Comparison of ENCODE assay signal across 27 cellular contexts in the genomic region with DNA sequence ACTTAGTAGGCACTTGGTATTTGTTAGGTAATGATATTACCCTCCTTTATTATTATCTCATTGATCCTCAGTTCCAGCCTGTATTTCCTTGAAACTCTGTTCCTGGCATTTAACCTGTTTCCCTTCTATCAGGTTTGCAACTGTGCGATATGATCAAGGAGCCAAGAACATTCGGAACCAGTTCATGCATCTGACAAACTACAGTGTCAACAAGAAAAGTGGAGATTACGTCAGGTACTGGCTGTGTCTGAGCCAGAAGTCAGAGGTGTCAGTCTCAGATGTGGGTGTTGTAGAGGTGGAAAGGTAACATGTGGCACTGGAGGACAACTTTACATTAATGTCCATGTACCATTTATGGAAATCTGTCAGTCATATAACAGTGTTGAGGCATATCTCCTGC.
"Had no signal": no experiment of that assay in that cellular context is flagged by ENCODE, and none has a peak within 500 bp of the region (broad histone marks: within the 10 kb centered on the region; RNA-seq: fewer than 3 reads in every experiment).

No MANE protein-coding gene starts in this region.

- H3K27me3 Mint-ChIP-seq: activated CD4-positive, alpha-beta memory T cell treated with anti-CD3 and anti-CD28 coated beads, Interleukin-2, amount 10 ng/mL, durations not matched to agents 7 days and 5 days; activated CD4-positive, alpha-beta T cell treated with anti-CD3 and anti-CD28 coated beads for 36 hours; activated naive CD4-positive, alpha-beta T cell treated with anti-CD3 and anti-CD28 coated beads, Interleukin-2, amount 10 ng/mL, durations not matched to agents 7 days and 5 days; activated naive CD8-positive, alpha-beta T cell treated with anti-CD3 and anti-CD28 coated beads for 36 hours; T-cell had no signal

- H3K9me3 ChIP-seq: MG63 had no signal

- H3K27ac Mint-ChIP-seq: activated CD4-positive, alpha-beta memory T cell treated with anti-CD3 and anti-CD28 coated beads, Interleukin-2, amount 10 ng/mL, durations not matched to agents 7 days and 5 days; activated CD4-positive, alpha-beta T cell treated with anti-CD3 and anti-CD28 coated beads for 36 hours; activated naive CD4-positive, alpha-beta T cell treated with anti-CD3 and anti-CD28 coated beads, Interleukin-2, amount 10 ng/mL, durations not matched to agents 7 days and 5 days; activated naive CD8-positive, alpha-beta T cell treated with anti-CD3 and anti-CD28 coated beads for 36 hours; activated T-helper 2 cell treated with anti-CD3 and anti-CD28 coated beads, Interferon-gamma antibody, Interleukin-2, Interleukin-4, amounts not matched to agents 10 μg/mL and 5 μg/mL and 100 μg/mL, durations not matched to agents 14 hours and 24 hours and 36 hours; T-cell had no signal

- DNase-seq: activated CD4-positive, alpha-beta memory T cell treated with anti-CD3 and anti-CD28 coated beads, Interleukin-2, amount 10 ng/mL, durations not matched to agents 7 days and 5 days; activated CD4-positive, alpha-beta T cell treated with anti-CD3 and anti-CD28 coated beads for 36 hours; activated CD4-positive, alpha-beta T cell treated with anti-CD3 and anti-CD28 coated beads, Interleukin-2, amount 50 U/mL, for 1 hour; activated gamma-delta T cell treated with Interleukin-2 at 50 U/mL for 16 hours; activated naive CD4-positive, alpha-beta T cell treated with anti-CD3 and anti-CD28 coated beads, Interleukin-2, amount 10 ng/mL, durations not matched to agents 7 days and 5 days; activated naive CD8-positive, alpha-beta T cell treated with anti-CD3 and anti-CD28 coated beads for 36 hours; activated T-cell treated with anti-CD3 and anti-CD28 coated beads for 4 hours; activated T-cell treated with anti-CD3 and anti-CD28 coated beads, Interleukin-2, amount 50 U/mL, for 48 hours; anterior cingulate cortex; KG1; MG63; NCI-H1105; NCI-H1436; NCI-H1694 treated with DMSO at 0.1 percent for 48 hours; NCI-H2081; NCI-H510A treated with DMSO at 0.1 percent for 48 hours; NCI-H69; NK-92 treated with Interleukin-12 subunit alpha and Interleukin-12 subunit beta, amount 100 ng/mL, for 24 hours; OCI-M1; RPMI8226; T-cell; T-helper 2 cell; WERI-Rb-1 had no signal

- H3K4me1 Mint-ChIP-seq: activated CD4-positive, alpha-beta T cell treated with anti-CD3 and anti-CD28 coated beads for 36 hours; activated naive CD4-positive, alpha-beta T cell treated with anti-CD3 and anti-CD28 coated beads, Interleukin-2, amount 10 ng/mL, durations not matched to agents 7 days and 5 days; activated naive CD8-positive, alpha-beta T cell treated with anti-CD3 and anti-CD28 coated beads for 36 hours; T-cell had no signal

- H3K9me3 Mint-ChIP-seq: activated CD4-positive, alpha-beta memory T cell treated with anti-CD3 and anti-CD28 coated beads, Interleukin-2, amount 10 ng/mL, durations not matched to agents 7 days and 5 days; activated naive CD4-positive, alpha-beta T cell treated with anti-CD3 and anti-CD28 coated beads, Interleukin-2, amount 10 ng/mL, durations not matched to agents 7 days and 5 days; activated naive CD8-positive, alpha-beta T cell treated with anti-CD3 and anti-CD28 coated beads for 36 hours; activated T-helper 2 cell treated with anti-CD3 and anti-CD28 coated beads, Interferon-gamma antibody, Interleukin-2, Interleukin-4, amounts not matched to agents 10 μg/mL and 5 μg/mL and 100 μg/mL, durations not matched to agents 14 hours and 24 hours and 36 hours; T-cell had no signal

- H3K27ac ChIP-seq: SK-N-MC, WERI-Rb-1 had no signal

- H3K27me3 ChIP-seq: MG63 had no signal

- ATAC-seq: activated CD4-positive, alpha-beta T cell treated with anti-CD3 and anti-CD28 coated beads for 36 hours; Panc1; Right ventricle myocardium inferior; T-cell had no signal

- H3K4me3 Mint-ChIP-seq: activated CD4-positive, alpha-beta memory T cell treated with anti-CD3 and anti-CD28 coated beads, Interleukin-2, amount 10 ng/mL, durations not matched to agents 7 days and 5 days; activated CD4-positive, alpha-beta T cell treated with anti-CD3 and anti-CD28 coated beads for 36 hours; activated naive CD4-positive, alpha-beta T cell treated with anti-CD3 and anti-CD28 coated beads, Interleukin-2, amount 10 ng/mL, durations not matched to agents 7 days and 5 days; activated naive CD8-positive, alpha-beta T cell treated with anti-CD3 and anti-CD28 coated beads for 36 hours; T-cell had no signal

- H3K4me3 ChIP-seq: MG63, SK-N-MC had no signal
